35 cellular contexts compared by ENCODE assay signal in genomic region chr2:21371499-21372003, GRCh38.
"Had no signal": no experiment of that assay in that cellular context is flagged by ENCODE, and none has a peak within 500 bp of the region (broad histone marks: within the 10 kb centered on the region; RNA-seq: fewer than 3 reads in every experiment).

No MANE protein-coding gene starts in this region.

- H3K36me3 ChIP-seq: MG63 had no signal

- H3K27me3 ChIP-seq: MG63 had no signal

- H3K9me3 ChIP-seq: MG63 had no signal

- DNase-seq: Kasumi-1, MG63, MM.1S, MV-4-11, NCI-H1048, NCI-H1092, NCI-H1092 treated with DMSO at 0.1 percent for 48 hours, NCI-H1105, NCI-H1105 treated with DMSO at 0.1 percent for 48 hours, NCI-H1417, NCI-H1417 treated with DMSO at 0.1 percent for 48 hours, NCI-H1436, NCI-H1436 treated with DMSO at 0.1 percent for 48 hours, NCI-H146, NCI-H1694, NCI-H1694 treated with DMSO at 0.1 percent for 48 hours, NCI-H187, NCI-H187 treated with DMSO at 0.1 percent for 48 hours, NCI-H1930, NCI-H2029, NCI-H2081, NCI-H2081 treated with DMSO at 0.1 percent for 48 hours, NCI-H2107, NCI-H2171, NCI-H2171 treated with DMSO at 0.1 percent for 48 hours, NCI-H2227 treated with DMSO at 0.1 percent for 48 hours, NCI-H226, NCI-H345, NCI-H446, NCI-H446 treated with DMSO at 0.1 percent for 48 hours, NCI-H510A, NCI-H510A treated with DMSO at 0.1 percent for 48 hours, NCI-H524, NCI-H524 treated with DMSO at 0.1 percent for 48 hours, NCI-H526 had no signal

- H3K4me3 ChIP-seq: MG63 had no signal
